1 cellular context compared by ENCODE assay signal in the genomic region with DNA sequence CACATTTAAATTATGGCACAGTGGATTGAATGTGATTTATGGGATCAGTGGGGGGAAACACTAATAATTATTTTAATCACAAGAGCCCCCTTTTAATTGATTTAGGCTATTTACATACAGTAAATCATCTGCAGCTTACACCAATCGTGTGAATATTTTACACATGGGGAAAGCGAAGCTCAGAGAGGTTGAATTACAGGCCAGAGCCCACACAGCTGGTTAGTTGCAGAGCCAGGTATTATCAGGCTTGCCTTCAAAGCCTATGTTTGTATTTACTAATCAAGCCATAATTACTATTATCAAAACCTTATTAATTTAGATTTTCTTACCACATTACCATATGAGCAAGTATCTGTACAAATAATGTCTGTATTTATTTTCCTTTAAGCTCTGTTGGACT.
TF ChIP-seq lines count a peak whose summit lies in the region.

No MANE protein-coding gene starts in this region.

TF ChIP-seq in HepG2, 621 proteins besides CTCF, POLR2A, EP300 and RAD21:
- no peak for TF ChIP-seq ZNF543 (CRISPR knock-in tag; IDR thresholded peaks at IDR 0.05)
